In the genomic region with DNA sequence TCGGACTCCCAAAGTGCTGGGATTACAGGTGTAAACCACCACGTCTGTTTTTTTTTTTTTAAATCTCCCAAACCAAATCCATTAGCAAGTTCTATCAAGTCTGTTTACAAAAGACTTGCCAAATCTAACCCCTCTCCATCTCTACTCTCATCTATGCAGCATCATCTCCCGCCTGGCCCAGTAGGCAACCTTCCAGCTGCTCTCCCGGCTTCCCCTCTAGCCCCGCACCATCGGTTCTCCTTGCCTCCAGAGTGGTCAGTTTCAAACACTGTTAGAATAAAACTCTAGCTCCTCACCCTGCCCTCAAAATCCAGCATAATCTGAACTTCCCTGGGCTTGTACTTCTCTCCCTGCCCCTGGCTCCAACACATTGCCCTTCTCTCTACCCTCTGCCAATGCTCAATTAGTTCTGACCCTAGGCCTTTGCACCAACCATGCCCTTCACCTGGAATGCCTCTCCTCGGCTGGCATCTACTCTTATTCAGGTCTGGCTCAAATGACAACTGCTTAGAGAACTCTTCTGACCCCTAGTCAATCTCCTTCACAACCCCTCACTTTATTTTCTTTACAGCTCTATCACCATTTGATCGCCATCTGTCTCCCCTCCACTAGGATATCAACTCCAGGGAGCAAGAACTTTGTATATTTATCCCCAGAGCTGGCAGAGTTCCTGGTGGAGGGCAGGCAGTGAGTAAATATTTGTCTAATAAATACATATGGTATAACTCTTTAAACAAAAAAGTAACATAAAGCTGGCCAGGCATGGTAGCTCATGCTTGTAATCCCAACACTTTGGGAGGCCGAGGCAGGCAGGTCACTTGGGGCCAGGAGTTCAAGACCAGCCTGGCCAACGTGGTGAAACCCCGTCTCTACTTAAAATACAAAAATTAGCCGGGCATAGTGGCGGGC, we compare ENCODE assay signal across 9 cellular contexts. TPM values are rescaled to one million over a fixed set of nuclear protein-coding genes. Genes with fewer than 3 reads are reported as not detected.
A peak's percentile ranks its signal among the peaks of the same experiment; 100 is the strongest.
DNase-seq lines count a peak whose midpoint lies in the region; ATAC-seq and TF ChIP-seq lines count a peak whose summit lies in the region.
"Had no signal": no experiment of that assay in that cellular context is flagged by ENCODE, and none has a peak within 500 bp of the region (broad histone marks: within the 10 kb centered on the region; RNA-seq: fewer than 3 reads in every experiment).

No MANE protein-coding gene starts in this region.

- ATAC-seq in left cardiac atrium, result no peak
- ATAC-seq in upper lobe of left lung (ENCODE audit: low FRiP score in 2 of 2), result no peak
- ATAC-seq in left colon, result no peak

- H2AFZ ChIP-seq in hepatocyte, result no peak overlapping the region

- H3K4me2 ChIP-seq in hepatocyte, result no peak overlapping the region

- H3K4me1 ChIP-seq in left ventricle myocardium inferior (peaks cover 94% of the 10 kb centered on the region), hepatocyte (ENCODE audit: insufficient read depth) (peaks cover 45% of the 10 kb centered on the region), upper lobe of left lung (peaks cover 32 to 57% (median 53%) of the 10 kb centered on the region in 4 donors), breast epithelium (peaks cover 0 to 6% of the 10 kb centered on the region in 2 donors)

- H3K9me3 ChIP-seq in left ventricle myocardium inferior (replicated peaks) (no peaks in the 10 kb centered on the region), hepatocyte (ENCODE audit: low read depth) (no peaks in the 10 kb centered on the region), upper lobe of left lung (no peaks in the 10 kb centered on the region), breast epithelium (no peaks in the 10 kb centered on the region)

- POLR2A ChIA-PET in RWPE1 (lab: Yijun Ruan, JAX; ENCODE audit: low non-redundant PET), result interaction anchor here (0.7 kb wide), 1 partner anchor 1592 kb away, joined by 4 read pairs; no protein-coding TSS in a partner anchor

- H3K4me3 ChIP-seq in left ventricle myocardium inferior (no peak overlapping the region), hepatocyte (no peak overlapping the region), upper lobe of left lung (no peak overlapping the region), breast epithelium (no peak overlapping the region)
- H3K4me3 ChIP-seq: GM12878 had no signal

- no peaks in the 10 kb centered on the region for H3K9me2 ChIP-seq in hepatocyte (replicated peaks; ENCODE audit: insufficient read depth)

- intact Hi-C loops in left ventricle myocardium inferior (cut with micrococcal nuclease), result no loop called here
- intact Hi-C loops in left cardiac atrium (cut with DNase I), result no loop called here
- intact Hi-C loops in breast epithelium (cut with DNase I; ENCODE audit: low total_unique reads), result no loop called here
- intact Hi-C loops in left colon (cut with DNase I, micrococcal nuclease), result no loop called here

- TF ChIP-seq CTCF in left ventricle myocardium inferior (IDR thresholded peaks at IDR 0.05; ENCODE audit: borderline replicate concordance) (no peak), RWPE1 (conservative IDR thresholded peaks at IDR 0.05; ENCODE audit: low read depth) (no peak), hepatocyte (IDR thresholded peaks at IDR 0.05; ENCODE audit: poor library complexity) (no peak), upper lobe of left lung (IDR thresholded peaks at IDR 0.05) (no peak), breast epithelium (IDR thresholded peaks at IDR 0.05) (no peak)

- no peaks in the 10 kb centered on the region for H4K20me1 ChIP-seq in hepatocyte (ENCODE audit: insufficient read depth, poor library complexity, severe bottlenecking)

- peak overlapping the region; percentile 100 for H3K27ac ChIP-seq in left ventricle myocardium inferior (replicated peaks)
- H3K27ac ChIP-seq in RWPE1, result peak overlapping the region; percentile 44
- peak overlapping the region; percentile 15 for H3K27ac ChIP-seq in hepatocyte
- peak overlapping the region in 3 of 4 donors; percentile 1 to 44 (median 41) for H3K27ac ChIP-seq in upper lobe of left lung
- H3K27ac ChIP-seq in breast epithelium, result peak overlapping the region in 1 of 2 donors; percentile 22

- TF ChIP-seq POLR2A in upper lobe of left lung (IDR thresholded peaks at IDR 0.05) (no peak), breast epithelium (IDR thresholded peaks at IDR 0.05) (no peak)

- DNase-seq in left ventricle myocardium inferior (no peak), left cardiac atrium (no peak), RWPE1 (ENCODE audit: low spot score) (no peak), hepatocyte (ENCODE audit: low spot score) (no peak), upper lobe of left lung (no peak), breast epithelium (ENCODE audit: low spot score in 2 of 2) (no peak), left colon (no peak), AG08395 (ENCODE audit: low spot score) (no peak)

- TF ChIP-seq EP300 in upper lobe of left lung (IDR thresholded peaks at IDR 0.05), result no peak

- H3K36me3 ChIP-seq in left ventricle myocardium inferior (peaks cover 9% of the 10 kb centered on the region), hepatocyte (replicated peaks; ENCODE audit: insufficient read depth, low read depth) (no peaks in the 10 kb centered on the region), upper lobe of left lung (peaks cover 0 to 15% (median 4%) of the 10 kb centered on the region in 4 donors), breast epithelium (no peaks in the 10 kb centered on the region)

- WGBS in hepatocyte (ENCODE audit: low lambda C conversion rate, missing lambda C conversion rate), result 78% methylated on average over 13 of the region's 13 CpGs
- WGBS in upper lobe of left lung, 2 donors, result 71 to 75% methylated on average over 13 of the region's 13 CpGs

- CTCF ChIA-PET in RWPE1 (lab: Yijun Ruan, JAX), result interaction anchor here (0.7 to 1.9 kb wide), 3 partner anchors 20 to 181 kb away, joined by 3 to 12 read pairs (median 3); no protein-coding TSS in a partner anchor

- peaks cover 78% of the 10 kb centered on the region for H3K79me2 ChIP-seq in hepatocyte

- H3K27me3 ChIP-seq in left ventricle myocardium inferior (ENCODE audit: low read depth), result no peaks in the 10 kb centered on the region
- H3K27me3 ChIP-seq in hepatocyte, result no peaks in the 10 kb centered on the region
- no peaks in the 10 kb centered on the region for H3K27me3 ChIP-seq in upper lobe of left lung
- H3K27me3 ChIP-seq in breast epithelium, result no peaks in the 10 kb centered on the region

RNA-seq across cellular contexts. Expression of gene WSB2, which starts 4.9 kb away (rescaled TPM):
- total RNA-seq in left ventricle myocardium inferior (100 TPM), left cardiac atrium (10 to 100 TPM; 77.6 to 83.4 TPM), hepatocyte (86.2 and 99.5 TPM in 2 replicates), upper lobe of left lung (100 to 1,000 TPM in 1 of 6 donors, 10 to 100 TPM in 5; 46.1 to 112 (median 90.3) TPM), breast epithelium (10 to 100 TPM; 26.2 to 51.4 (median 40.0) TPM), left colon (100 to 1,000 TPM; 119 to 144 TPM)
- 45.4 and 51.5 TPM in 2 replicates for polyA plus RNA-seq in hepatocyte

RNA-seq across cellular contexts. Expression of gene RFC5, which starts 39.6 kb away (rescaled TPM):
- total RNA-seq in left ventricle myocardium inferior (4.4 TPM), left cardiac atrium (1 to 10 TPM; 4.9 to 7.7 TPM), hepatocyte (16.3 and 18.6 TPM in 2 replicates), upper lobe of left lung (10 to 100 TPM in 1 of 6 donors, 1 to 10 TPM in 5; 5.0 to 10.5 (median 7.1) TPM), breast epithelium (10 to 100 TPM in 2 of 3 donors, 1 to 10 TPM in 1; 9.3 to 19.3 (median 16.1) TPM), left colon (1 to 10 TPM; 8.1 to 8.5 TPM)
- polyA plus RNA-seq in hepatocyte, result 12.6 and 17.3 TPM in 2 replicates

RNA-seq across cellular contexts. Expression of gene VSIG10, which starts 47.7 kb away (rescaled TPM):
- total RNA-seq in left ventricle myocardium inferior (12.1 TPM), left cardiac atrium (10 to 100 TPM in 1 of 2 donors, 1 to 10 TPM in 1; 9.3 to 17.2 TPM), hepatocyte (21.0 and 22.8 TPM in 2 replicates), upper lobe of left lung (100 to 1,000 TPM in 1 of 6 donors, 10 to 100 TPM in 5; 44.1 to 157 (median 72.8) TPM), breast epithelium (10 to 100 TPM; 30.2 to 39.3 (median 34.1) TPM), left colon (10 to 100 TPM; 86.7 to 95.7 TPM)
- 12.0 and 14.6 TPM in 2 replicates for polyA plus RNA-seq in hepatocyte
